In genomic region chr19:15296841-15297415, GRCh38 we compare ENCODE assay signal across 8 cellular contexts. TPM values are rescaled to one million over a fixed set of nuclear protein-coding genes. Genes with fewer than 3 reads are reported as not detected.
DNase-seq lines count a peak whose midpoint lies in the region; ATAC-seq and TF ChIP-seq lines count a peak whose summit lies in the region.

No MANE protein-coding gene starts in this region.

- no peak for ATAC-seq in HCT116
- ATAC-seq in HG03108 (IDR thresholded peaks at IDR 0.05; ENCODE audit: unreplicated experiment): no peak
- ATAC-seq in GM18505 (IDR thresholded peaks at IDR 0.05; ENCODE audit: unreplicated experiment): no peak

- H3K4me3 ChIP-seq in HCT116 (replicated peaks in 1 of 2; ENCODE audit: low read depth in 1 of 2, low read length in 2 of 2): no peak overlapping the region
- no peak overlapping the region for H3K4me3 ChIP-seq in foreskin fibroblast (ENCODE audit: low read depth in 1 of 2, low read length in 2 of 2)
- H3K4me3 ChIP-seq in skeletal muscle satellite cell (ENCODE audit: low read length): no peak overlapping the region

- peaks cover 23% of the 10 kb centered on the region; the same call in 1 of the 2 replicates for H4K20me1 ChIP-seq in HCT116 (ENCODE audit: insufficient read depth)

- H3K36me3 ChIP-seq in HCT116 (ENCODE audit: control insufficient read depth in 1 of 2, insufficient read depth in 2 of 2, low read length in 2 of 2) (no peaks in the 10 kb centered on the region), skeletal muscle satellite cell (ENCODE audit: insufficient read depth, low read length) (no peaks in the 10 kb centered on the region)

- POLR2A ChIA-PET in HCT116 (lab: Charles Lee): interaction anchor here (1.0 kb wide), 1 partner anchor 9 kb away, joined by 3 read pairs; no protein-coding TSS in a partner anchor

- BruUV-seq in HCT116 (replicated peaks; lab: Mats Ljungman, UMichigan): TSS peak; percentile 61

- DNase-seq in HCT116 (ENCODE audit: low read depth, low spot score) (no peak), foreskin fibroblast (no peak), caudate nucleus (lab: John Stamatoyannopoulos, UW) (no peak), cardiac septum (ENCODE audit: low spot score) (no peak)

- H3K9ac ChIP-seq in HCT116 (ENCODE audit: low read length): no peak overlapping the region
- H3K9ac ChIP-seq in skeletal muscle satellite cell (ENCODE audit: low read depth, low read length): no peak overlapping the region

- H3K79me2 ChIP-seq in HCT116 (ENCODE audit: insufficient read depth, low read length): peaks cover 95% of the 10 kb centered on the region

- TF ChIP-seq CTCF in HCT116 (IDR thresholded peaks at IDR 0.05 in 2 of 3, conservative IDR thresholded peaks at IDR 0.05 in 1 of 3; ENCODE audit: borderline replicate concordance in 1 of 3, insufficient read depth in 1 of 3, low read depth in 2 of 3, low read length in 2 of 3): no peak
- TF ChIP-seq CTCF in VCaP (conservative IDR thresholded peaks at IDR 0.05): no peak
- peak; percentile 1 for TF ChIP-seq CTCF in foreskin fibroblast (IDR thresholded peaks at IDR 0.05; ENCODE audit: low read depth, low read length)

- H3K27me3 ChIP-seq in HCT116 (ENCODE audit: insufficient read depth, low read length) (no peaks in the 10 kb centered on the region), skeletal muscle satellite cell (ENCODE audit: control insufficient read depth, insufficient read depth, low read length) (no peaks in the 10 kb centered on the region)

- H3K4me1 ChIP-seq in HCT116 (ENCODE audit: control insufficient read depth in 1 of 2, insufficient read depth in 2 of 2, low read length in 2 of 2): peaks cover 0 to 4% of the 10 kb centered on the region in 2 experiments; a peak in 2 of 4 replicates
- H3K4me1 ChIP-seq in skeletal muscle satellite cell (ENCODE audit: control insufficient read depth, insufficient read depth, low read length): peaks cover 82% of the 10 kb centered on the region

- RAD21 ChIA-PET in HCT116 (lab: Charles Lee; ENCODE audit: low non-redundant PET in 1 of 2, low total read pairs in 2 of 2, uncharacterized antibody in 2 of 2, unreplicated experiment in 2 of 2): no interaction called here

- no peak overlapping the region for H3K4me2 ChIP-seq in HCT116 (ENCODE audit: low read length)
- peak overlapping the region; percentile 46 for H3K4me2 ChIP-seq in skeletal muscle satellite cell (ENCODE audit: low read length)

- CTCF ChIA-PET in HCT116 (lab: Charles Lee): no interaction called here

- H2AFZ ChIP-seq in HCT116 (ENCODE audit: low read depth, low read length, poor library complexity, severe bottlenecking): no peak overlapping the region

- H3K9me3 ChIP-seq in HCT116 (ENCODE audit: control insufficient read depth in 1 of 2, insufficient read depth in 1 of 2, low read depth in 1 of 2, low read length in 2 of 2) (no peaks in the 10 kb centered on the region), skeletal muscle satellite cell (replicated peaks; ENCODE audit: low read length) (no peaks in the 10 kb centered on the region)

- TF ChIP-seq RAD21 in HCT116 (IDR thresholded peaks at IDR 0.05; ENCODE audit: low read depth): no peak

- H3K9me2 ChIP-seq in HCT116 (ENCODE audit: insufficient read depth): no peaks in the 10 kb centered on the region

- intact Hi-C loops in HCT116 (cut with micrococcal nuclease): no loop called here
- intact Hi-C loops in cardiac septum (cut with DNase I): loop anchor here (2.0 kb wide), 1 partner anchor 16 kb away; no protein-coding TSS in a partner anchor

- no peak for TF ChIP-seq POLR2A in HCT116 (IDR thresholded peaks at IDR 0.05; ENCODE audit: borderline replicate concordance, extremely low read depth, insufficient read depth, insufficient read length)
- TF ChIP-seq POLR2A in GM18505 (IDR thresholded peaks at IDR 0.05; ENCODE audit: borderline replicate concordance, extremely low read depth, insufficient read depth, insufficient read length): no peak

- H3K27ac ChIP-seq in HCT116 (ENCODE audit: low read depth, low read length): no peak overlapping the region
- H3K27ac ChIP-seq in VCaP: peak overlapping the region; percentile 51
- no peak overlapping the region for H3K27ac ChIP-seq in caudate nucleus (ENCODE audit: low read depth, low read length)

TF ChIP-seq in HCT116, 20 proteins besides CTCF, POLR2A, EP300 and RAD21:
- no peak for TF ChIP-seq MAX (IDR thresholded peaks at IDR 0.05)
- no peak for TF ChIP-seq ZNF274 (IDR thresholded peaks at IDR 0.05; ENCODE audit: low read depth, low read length)
- no peak for TF ChIP-seq SRF (IDR thresholded peaks at IDR 0.05; ENCODE audit: low read depth)
- no peak for TF ChIP-seq EGR1 (IDR thresholded peaks at IDR 0.05; ENCODE audit: low read depth)
- TF ChIP-seq POLR2AphosphoS5 (IDR thresholded peaks at IDR 0.05; ENCODE audit: low read depth, low read length): no peak
- no peak for TF ChIP-seq SP1 (IDR thresholded peaks at IDR 0.05; ENCODE audit: low read depth)
- TF ChIP-seq CEBPB (IDR thresholded peaks at IDR 0.05; ENCODE audit: low read depth): no peak
- no peak for TF ChIP-seq ZFX (IDR thresholded peaks at IDR 0.05)
- TF ChIP-seq ATF3 (IDR thresholded peaks at IDR 0.05): no peak

RNA-seq across cellular contexts. Expression of gene BRD4, which starts 35.4 kb away (rescaled TPM):
- 52.9 TPM for total RNA-seq in HCT116 (2021; ENCODE audit: unreplicated experiment)
- polyA plus RNA-seq in HCT116 (2012): 22.3 and 30.2 TPM in 2 replicates
- total RNA-seq in skeletal muscle satellite cell (2012; rRNA removed): 13.8 and 20.0 TPM in 2 replicates
- total RNA-seq in cardiac septum: 72.3 TPM
